Comparison of ENCODE assay signal across 7 cellular contexts in the genomic region with DNA sequence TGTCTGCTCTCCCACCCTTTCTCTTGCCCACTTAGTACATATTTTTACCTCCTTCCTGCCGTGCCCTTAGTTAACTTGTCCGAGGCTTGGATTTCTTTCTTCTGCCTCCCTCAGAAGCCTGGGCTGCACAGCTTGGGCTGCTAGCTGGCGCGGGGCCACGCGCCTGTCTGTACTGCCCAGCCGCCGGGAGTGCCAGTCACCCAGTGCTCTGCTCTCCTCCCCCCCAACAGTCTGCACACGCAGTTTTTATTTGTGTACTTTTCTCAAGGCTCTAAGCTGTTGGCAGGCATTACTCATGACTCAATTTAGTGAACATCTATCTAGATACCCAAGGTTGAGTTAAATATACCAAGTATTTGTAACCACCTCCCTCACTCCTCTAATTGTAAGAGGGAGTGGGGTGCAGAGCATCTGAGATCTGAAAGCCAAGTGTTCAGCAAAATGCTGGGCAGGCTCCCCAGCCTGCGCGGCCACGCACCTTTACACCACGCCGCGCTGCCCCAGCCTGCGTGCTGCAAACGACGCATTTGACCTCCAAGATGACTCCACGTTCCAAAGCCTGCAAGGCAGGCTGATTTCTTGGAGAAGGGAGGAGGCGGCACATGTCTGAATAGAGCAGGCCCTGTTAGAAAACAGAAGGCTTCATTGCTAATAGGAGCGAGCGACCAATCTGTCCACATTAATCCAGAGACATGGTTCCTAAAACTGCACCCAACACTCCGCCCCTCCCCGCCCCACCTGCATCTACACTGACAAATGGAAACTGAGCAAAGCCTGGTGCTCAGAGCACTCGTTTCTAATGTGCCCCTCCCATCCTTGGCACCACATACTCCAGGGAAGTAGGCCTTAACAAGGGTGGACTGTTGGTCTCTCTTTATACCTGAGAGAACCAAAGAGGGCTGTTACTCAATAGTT. TPM values are rescaled to one million over a fixed set of nuclear protein-coding genes. Genes with fewer than 3 reads are reported as not detected.
DNase-seq lines count a peak whose midpoint lies in the region; ATAC-seq and TF ChIP-seq lines count a peak whose summit lies in the region.

No MANE protein-coding gene starts in this region.

- peak; percentile 89 for ATAC-seq in body of pancreas
- peak; percentile 77 for ATAC-seq in thoracic aorta (ENCODE audit: insufficient number of reproducible peaks, low FRiP score, low read depth)
- ATAC-seq in HG02798 (IDR thresholded peaks at IDR 0.05; ENCODE audit: poor library complexity, unreplicated experiment) = no peak

- H3K27me3 Mint-ChIP-seq in activated T-helper 2 cell treated with anti-CD3 and anti-CD28 coated beads, Interferon-gamma antibody, Interleukin-2, Interleukin-4, amounts not matched to agents 10 μg/mL and 5 μg/mL and 100 μg/mL, durations not matched to agents 14 hours and 24 hours and 36 hours (ENCODE audit: low read depth) = no peaks in the 10 kb centered on the region

- H3K9me3 Mint-ChIP-seq in activated T-helper 2 cell treated with anti-CD3 and anti-CD28 coated beads, Interferon-gamma antibody, Interleukin-2, Interleukin-4, amounts not matched to agents 10 μg/mL and 5 μg/mL and 100 μg/mL, durations not matched to agents 14 hours and 24 hours and 36 hours = no peaks in the 10 kb centered on the region

- H3K4me3 ChIP-seq in body of pancreas (no peak overlapping the region), kidney epithelial cell (ENCODE audit: low read depth, low read length) (no peak overlapping the region), thoracic aorta (peak overlapping the region; percentile 58)

- no peak for TF ChIP-seq CTCF in body of pancreas (IDR thresholded peaks at IDR 0.05)
- TF ChIP-seq CTCF in kidney epithelial cell (IDR thresholded peaks at IDR 0.05; ENCODE audit: insufficient read depth, low read length, poor library complexity, severe bottlenecking) = no peak
- TF ChIP-seq CTCF in thoracic aorta (IDR thresholded peaks at IDR 0.05) = no peak

- H3K4me1 ChIP-seq in body of pancreas (peaks cover 34% of the 10 kb centered on the region), thoracic aorta (ENCODE audit: control insufficient read depth in 1 of 2, low read depth in 2 of 2) (peaks cover 13 to 74% of the 10 kb centered on the region in 2 donors)

- TF ChIP-seq POLR2A in body of pancreas (IDR thresholded peaks at IDR 0.05) = peak; percentile 39 to 68 (median 64)

- DNase-seq in NCI-H1436 (lab: John Stamatoyannopoulos, UW) = peak; percentile 47
- DNase-seq in body of pancreas = peak; percentile 89 to 95 (median 95)
- peak; percentile 14 for DNase-seq in kidney epithelial cell (ENCODE audit: low read depth)
- peak; percentile 54 for DNase-seq in thoracic aorta (ENCODE audit: low spot score)
- DNase-seq in NCI-H146 (lab: John Stamatoyannopoulos, UW) = no peak
- DNase-seq in activated T-helper 2 cell treated with anti-CD3 and anti-CD28 coated beads, Interferon-gamma antibody, Interleukin-2, Interleukin-4, amounts not matched to agents 10 μg/mL and 5 μg/mL and 100 μg/mL, durations not matched to agents 14 hours and 24 hours and 36 hours (ENCODE audit: low spot score) = no peak

- H3K4me3 Mint-ChIP-seq in activated T-helper 2 cell treated with anti-CD3 and anti-CD28 coated beads, Interferon-gamma antibody, Interleukin-2, Interleukin-4, amounts not matched to agents 10 μg/mL and 5 μg/mL and 100 μg/mL, durations not matched to agents 14 hours and 24 hours and 36 hours (ENCODE audit: low read depth) = no peak overlapping the region

- H3K9me3 ChIP-seq in body of pancreas (no peaks in the 10 kb centered on the region), thoracic aorta (no peaks in the 10 kb centered on the region)

- peaks cover 5% of the 10 kb centered on the region for H3K36me3 Mint-ChIP-seq in activated T-helper 2 cell treated with anti-CD3 and anti-CD28 coated beads, Interferon-gamma antibody, Interleukin-2, Interleukin-4, amounts not matched to agents 10 μg/mL and 5 μg/mL and 100 μg/mL, durations not matched to agents 14 hours and 24 hours and 36 hours (ENCODE audit: low read depth)

- peak overlapping the region; percentile 71 to 86 (median 80) for H3K27ac ChIP-seq in body of pancreas
- peak overlapping the region; percentile 87 to 88 for H3K27ac ChIP-seq in thoracic aorta

- H3K36me3 ChIP-seq in body of pancreas (replicated peaks in 1 of 2; ENCODE audit: insufficient read depth in 1 of 2, low read depth in 2 of 2) = peaks cover 0 to 4% of the 10 kb centered on the region in 2 donors
- H3K36me3 ChIP-seq in kidney epithelial cell (ENCODE audit: control insufficient read depth, insufficient read depth, low read length) = no peaks in the 10 kb centered on the region
- H3K36me3 ChIP-seq in thoracic aorta = peaks cover 7% of the 10 kb centered on the region

- H3K27ac Mint-ChIP-seq in activated T-helper 2 cell treated with anti-CD3 and anti-CD28 coated beads, Interferon-gamma antibody, Interleukin-2, Interleukin-4, amounts not matched to agents 10 μg/mL and 5 μg/mL and 100 μg/mL, durations not matched to agents 14 hours and 24 hours and 36 hours = no peak overlapping the region

- intact Hi-C loops in body of pancreas (cut with DNase I) = no loop called here
- intact Hi-C loops in activated T-helper 2 cell treated with anti-CD3 and anti-CD28 coated beads, Interferon-gamma antibody, Interleukin-2, Interleukin-4, amounts not matched to agents 10 μg/mL and 5 μg/mL and 100 μg/mL, durations not matched to agents 14 hours and 24 hours and 36 hours (cut with micrococcal nuclease) = no loop called here

- H3K4me1 Mint-ChIP-seq in activated T-helper 2 cell treated with anti-CD3 and anti-CD28 coated beads, Interferon-gamma antibody, Interleukin-2, Interleukin-4, amounts not matched to agents 10 μg/mL and 5 μg/mL and 100 μg/mL, durations not matched to agents 14 hours and 24 hours and 36 hours (ENCODE audit: low read depth) = peaks cover 2% of the 10 kb centered on the region

- WGBS in body of pancreas, 2 donors = 31 to 56% methylated on average over 13 to 25 of the region's 25 CpGs

- no peaks in the 10 kb centered on the region for H3K27me3 ChIP-seq in body of pancreas
- H3K27me3 ChIP-seq in kidney epithelial cell (ENCODE audit: control insufficient read depth, insufficient read depth, low read length) = peaks cover 2% of the 10 kb centered on the region
- no peaks in the 10 kb centered on the region for H3K27me3 ChIP-seq in thoracic aorta (replicated peaks; ENCODE audit: insufficient read depth)

RNA-seq across cellular contexts. Expression of a gene that starts 18.2 kb away (rescaled TPM):
- total RNA-seq in body of pancreas = 1 to 10 TPM in 1 of 2 donors, not detected in 1; 3.6 TPM
- 0.58 and 3.2 TPM in 2 replicates for total RNA-seq in kidney epithelial cell
- total RNA-seq in thoracic aorta = 10 to 100 TPM in 1 of 2 donors, 1 to 10 TPM in 1; 8.7 to 12.3 TPM
- 6.2 and 10.0 TPM in 2 replicates for total RNA-seq in activated T-helper 2 cell treated with anti-CD3 and anti-CD28 coated beads, Interferon-gamma antibody, Interleukin-2, Interleukin-4, amounts not matched to agents 10 μg/mL and 5 μg/mL and 100 μg/mL, durations not matched to agents 14 hours and 24 hours and 36 hours

Comparison
In these comparisons a context has a peak if more than half of its experiments do, and no peak if none do; other contexts are left out.
1. DNase-seq: peak in NCI-H1436 (single experiment), body of pancreas (4 of 4), kidney epithelial cell (single experiment) and thoracic aorta (single experiment); none in NCI-H146 (single experiment) and activated T-helper 2 cell treated with anti-CD3 and anti-CD28 coated beads, Interferon-gamma antibody, Interleukin-2, Interleukin-4, amounts not matched to agents 10 μg/mL and 5 μg/mL and 100 μg/mL, durations not matched to agents 14 hours and 24 hours and 36 hours (single experiment).